In genomic region chr2:102240640-102241370, GRCh38 we compare ENCODE assay signal across 1 cellular context.
TF ChIP-seq lines count a peak whose summit lies in the region.

No MANE protein-coding gene starts in this region.

TF ChIP-seq in HepG2, 621 proteins besides CTCF, POLR2A, EP300 and RAD21 (continued from another document and continues in another):
- peak; percentile 88; the same call in 1 of the 2 replicates for TF ChIP-seq ZBTB4 (CRISPR knock-in tag; IDR thresholded peaks at IDR 0.05; ENCODE audit: borderline replicate concordance)
- TF ChIP-seq SNAPC4 (CRISPR knock-in tag; IDR thresholded peaks at IDR 0.05): no peak
- no peak for TF ChIP-seq ZNF451 (CRISPR knock-in tag; IDR thresholded peaks at IDR 0.05)
- no peak; the same call in 1 of the 2 replicates for TF ChIP-seq ZNF275 (CRISPR knock-in tag; IDR thresholded peaks at IDR 0.05; ENCODE audit: borderline replicate concordance)
- TF ChIP-seq NCOA5 (CRISPR knock-in tag; IDR thresholded peaks at IDR 0.05): no peak
- peak; percentile 87; the same call in 1 of the 2 replicates for TF ChIP-seq BRF2 (CRISPR knock-in tag; IDR thresholded peaks at IDR 0.05)
- TF ChIP-seq GMEB1 (CRISPR knock-in tag; IDR thresholded peaks at IDR 0.05; ENCODE audit: borderline replicate concordance): peak; percentile 38; the same call in 1 of the 2 replicates
- peak; percentile 62 for TF ChIP-seq CBX1 (IDR thresholded peaks at IDR 0.05; ENCODE audit: low read depth)
- peak; percentile 49; the same call in 1 of the 2 replicates for TF ChIP-seq ARID2 (CRISPR knock-in tag; IDR thresholded peaks at IDR 0.05; ENCODE audit: borderline replicate concordance)
- TF ChIP-seq ZNF652 (CRISPR knock-in tag; IDR thresholded peaks at IDR 0.05; ENCODE audit: borderline replicate concordance, low read depth): peak; percentile 77; the same call in 1 of the 2 replicates
- no peak for TF ChIP-seq ATRX (CRISPR knock-in tag; IDR thresholded peaks at IDR 0.05; ENCODE audit: borderline replicate concordance)
- no peak for TF ChIP-seq E2F5 (CRISPR knock-in tag; conservative IDR thresholded peaks at IDR 0.05)
- no peak for TF ChIP-seq ATM (IDR thresholded peaks at IDR 0.05; ENCODE audit: borderline replicate concordance)
- no peak for TF ChIP-seq CREB3 (CRISPR knock-in tag; IDR thresholded peaks at IDR 0.05)
- TF ChIP-seq TCF7L2 (IDR thresholded peaks at IDR 0.05; ENCODE audit: low read depth, low read length): no peak
- TF ChIP-seq HCFC1 (IDR thresholded peaks at IDR 0.05; ENCODE audit: low read depth, low read length): peak; percentile 28; the same call in 1 of the 2 replicates
- no peak for TF ChIP-seq MLXIP (CRISPR knock-in tag; IDR thresholded peaks at IDR 0.05; ENCODE audit: borderline replicate concordance)
- peak; percentile 83 for TF ChIP-seq PAXIP1 (CRISPR knock-in tag; conservative IDR thresholded peaks at IDR 0.05)
- TF ChIP-seq RFXAP (CRISPR knock-in tag; IDR thresholded peaks at IDR 0.05; ENCODE audit: borderline replicate concordance): peak; percentile 71
- peak; percentile 96 for TF ChIP-seq HNF1B (CRISPR knock-in tag; IDR thresholded peaks at IDR 0.05)
- peak; percentile 94 for TF ChIP-seq IKZF5 (CRISPR knock-in tag; IDR thresholded peaks at IDR 0.05)
- peak; percentile 82 for TF ChIP-seq ZNF414 (CRISPR knock-in tag; IDR thresholded peaks at IDR 0.05)
- TF ChIP-seq ZNF747 (CRISPR knock-in tag; IDR thresholded peaks at IDR 0.05; ENCODE audit: borderline replicate concordance): no peak
- TF ChIP-seq TSC22D2 (CRISPR knock-in tag; IDR thresholded peaks at IDR 0.05; ENCODE audit: borderline replicate concordance): peak; percentile 81; the same call in 1 of the 2 replicates
